In the genomic region with DNA sequence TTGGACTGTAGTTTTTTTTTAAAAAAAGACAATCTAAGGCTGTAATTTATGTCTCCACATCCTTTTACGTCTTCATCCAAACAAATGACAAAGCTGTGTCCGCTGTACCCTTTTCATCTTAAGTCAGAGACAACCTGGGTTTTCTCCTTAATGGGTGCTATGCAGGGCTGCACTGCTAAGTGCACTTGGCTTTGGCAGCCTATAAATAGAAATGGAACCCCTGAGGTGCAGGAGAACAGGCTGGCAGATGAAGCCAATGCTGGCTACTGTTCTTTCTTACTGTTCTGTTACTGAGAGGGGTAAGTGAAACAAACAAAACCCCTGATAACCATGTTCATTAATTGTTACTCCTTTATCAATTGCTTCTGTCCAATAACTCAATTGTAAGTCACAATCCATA, we compare ENCODE assay signal across 16 cellular contexts.
"Had no signal": no experiment of that assay in that cellular context is flagged by ENCODE, and none has a peak within 500 bp of the region (broad histone marks: within the 10 kb centered on the region; RNA-seq: fewer than 3 reads in every experiment).

No MANE protein-coding gene starts in this region.

- H3K9me3 ChIP-seq: colonic mucosa, sigmoid colon, spleen, suprapubic skin had no signal

- DNase-seq: activated B cell treated with CpG ODN at 0.5 μM for 24 hours; activated CD4-positive, alpha-beta T cell treated with anti-CD3 and anti-CD28 coated beads for 48 hours; activated CD8-positive, alpha-beta memory T cell treated with anti-CD3 and anti-CD28 coated beads, Interleukin-2, amount 50 U/mL, for 4 hours; activated CD8-positive, alpha-beta T cell treated with anti-CD3 and anti-CD28 coated beads, Interleukin-2, amount 10 ng/mL, durations not matched to agents 7 days and 5 days; activated gamma-delta T cell treated with Interleukin-2 at 50 U/mL for 16 hours; activated T-cell treated with anti-CD3 and anti-CD28 coated beads, Interleukin-2, amount 50 U/mL, for 48 hours; amniotic stem cell; colonic mucosa; islet precursor cell; sigmoid colon; spleen had no signal

- H3K36me3 ChIP-seq: colonic mucosa, neural progenitor cell, sigmoid colon, spleen, suprapubic skin had no signal

- H3K27ac ChIP-seq: colonic mucosa, hepatocyte, neural progenitor cell, sigmoid colon, spleen, suprapubic skin had no signal

- ATAC-seq: activated CD8-positive, alpha-beta T cell treated with anti-CD3 and anti-CD28 coated beads, Interleukin-2, amount 10 ng/mL, durations not matched to agents 7 days and 5 days; esophagus mucosa; left lobe of liver had no signal

- H3K27me3 ChIP-seq: colonic mucosa, hepatocyte, neural progenitor cell, sigmoid colon, spleen, suprapubic skin had no signal

- H3K4me3 ChIP-seq: colonic mucosa, hepatocyte, neural progenitor cell, sigmoid colon, spleen, suprapubic skin had no signal

- H3K4me1 ChIP-seq: colonic mucosa, neural progenitor cell, sigmoid colon, spleen, suprapubic skin had no signal
